Comparison of ENCODE assay signal across 9 cellular contexts in the genomic region with DNA sequence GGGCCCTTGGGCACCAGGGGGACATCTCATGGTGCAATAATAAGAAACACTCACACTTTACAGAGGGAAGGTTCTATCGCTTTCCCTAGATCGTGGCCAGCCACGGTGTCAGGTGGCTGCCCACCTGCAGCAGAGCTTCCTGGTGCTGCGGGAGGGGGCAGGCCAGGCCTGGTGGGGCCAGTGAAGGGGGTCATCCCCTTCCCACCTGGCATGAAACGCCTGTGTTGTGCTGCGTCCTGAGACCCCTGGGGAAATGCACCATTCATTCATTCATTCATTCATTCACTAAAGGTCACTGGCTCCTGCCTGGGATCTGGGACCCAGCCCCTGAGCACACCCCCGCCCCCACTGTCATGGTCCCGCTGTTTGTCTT. TPM values are rescaled to one million over a fixed set of nuclear protein-coding genes. Genes with fewer than 3 reads are reported as not detected.
DNase-seq lines count a peak whose midpoint lies in the region; ATAC-seq and TF ChIP-seq lines count a peak whose summit lies in the region.
"Had no signal": no experiment of that assay in that cellular context is flagged by ENCODE, and none has a peak within 500 bp of the region (broad histone marks: within the 10 kb centered on the region; RNA-seq: fewer than 3 reads in every experiment).

No MANE protein-coding gene starts in this region.

- H3K4me2 ChIP-seq in GM23338 = peak overlapping the region; percentile 93

- ATAC-seq in GM23338 (no peak), GM18907 (IDR thresholded peaks at IDR 0.05; ENCODE audit: unreplicated experiment) (no peak), HG03460 (IDR thresholded peaks at IDR 0.05; ENCODE audit: unreplicated experiment) (no peak)

- 0 out of 2 replicates have a peak, but pooled peaks cover 11% of the 10 kb centered on the region for H3F3A ChIP-seq in GM23338 (replicated peaks; ENCODE audit: low read depth)

- H3K4me1 Mint-ChIP-seq in GM23338 = peaks cover 27% of the 10 kb centered on the region
- H3K4me1 Mint-ChIP-seq in activated CD4-positive, alpha-beta memory T cell treated with anti-CD3 and anti-CD28 coated beads, Interleukin-2, amount 10 ng/mL, durations not matched to agents 7 days and 5 days = peaks cover 12% of the 10 kb centered on the region
- H3K4me1 Mint-ChIP-seq in glutamatergic neuron (ENCODE audit: low read depth, unreplicated experiment) = peaks cover 4% of the 10 kb centered on the region

- no peaks in the 10 kb centered on the region for H3K9me3 ChIP-seq in skeletal muscle tissue (ENCODE audit: control insufficient read depth in 3 of 3, low read length in 3 of 3)
- H3K9me3 ChIP-seq: neutrophil had no signal

- H3K27me3 ChIP-seq in GM23338 (ENCODE audit: insufficient read depth) = peaks cover 8% of the 10 kb centered on the region
- H3K27me3 ChIP-seq in skeletal muscle tissue (ENCODE audit: control insufficient read depth in 3 of 3, insufficient read depth in 3 of 3, low read length in 3 of 3) = peaks cover 0 to 7% (median 0%) of the 10 kb centered on the region in 3 donors

- peaks cover 22% of the 10 kb centered on the region for H3K27me3 Mint-ChIP-seq in GM23338 (ENCODE audit: insufficient read depth, low read depth, poor library complexity)
- peaks cover 4% of the 10 kb centered on the region for H3K27me3 Mint-ChIP-seq in activated CD4-positive, alpha-beta memory T cell treated with anti-CD3 and anti-CD28 coated beads, Interleukin-2, amount 10 ng/mL, durations not matched to agents 7 days and 5 days
- H3K27me3 Mint-ChIP-seq in glutamatergic neuron (ENCODE audit: unreplicated experiment) = peaks cover 8% of the 10 kb centered on the region

- peak overlapping the region; percentile 81 for H3K4me3 Mint-ChIP-seq in GM23338
- H3K4me3 Mint-ChIP-seq in activated CD4-positive, alpha-beta memory T cell treated with anti-CD3 and anti-CD28 coated beads, Interleukin-2, amount 10 ng/mL, durations not matched to agents 7 days and 5 days = peak overlapping the region; percentile 32
- peak overlapping the region; percentile 1 for H3K4me3 Mint-ChIP-seq in glutamatergic neuron (ENCODE audit: unreplicated experiment)

- H3K9me2 ChIP-seq in GM23338 (ENCODE audit: insufficient read depth) = no peaks in the 10 kb centered on the region

- H3K4me3 ChIP-seq in GM23338 = peak overlapping the region; percentile 74
- peak overlapping the region; percentile 40 to 60 (median 57) for H3K4me3 ChIP-seq in skeletal muscle tissue (ENCODE audit: low read length in 3 of 3)

- no peaks in the 10 kb centered on the region for H4K20me1 ChIP-seq in GM23338 (replicated peaks; ENCODE audit: insufficient read depth)

- no peaks in the 10 kb centered on the region for H3K36me3 Mint-ChIP-seq in GM23338 (ENCODE audit: low read depth)
- no peaks in the 10 kb centered on the region for H3K36me3 Mint-ChIP-seq in activated CD4-positive, alpha-beta memory T cell treated with anti-CD3 and anti-CD28 coated beads, Interleukin-2, amount 10 ng/mL, durations not matched to agents 7 days and 5 days (ENCODE audit: low read depth)
- no peaks in the 10 kb centered on the region for H3K36me3 Mint-ChIP-seq in glutamatergic neuron (ENCODE audit: unreplicated experiment)

- no peak for TF ChIP-seq CTCF in GM23338 (conservative IDR thresholded peaks at IDR 0.05; ENCODE audit: low read depth in 2 of 2)
- TF ChIP-seq CTCF in glutamatergic neuron (IDR thresholded peaks at IDR 0.05; ENCODE audit: partially characterized antibody, unreplicated experiment) = no peak

- peak overlapping the region; percentile 38 to 51 (median 45) for H3K9ac ChIP-seq in skeletal muscle tissue (ENCODE audit: low read depth in 1 of 3, low read length in 3 of 3)

- peak overlapping the region; percentile 97 for H2AFZ ChIP-seq in GM23338

- no peak overlapping the region for H3K27ac Mint-ChIP-seq in GM23338
- H3K27ac Mint-ChIP-seq in activated CD4-positive, alpha-beta memory T cell treated with anti-CD3 and anti-CD28 coated beads, Interleukin-2, amount 10 ng/mL, durations not matched to agents 7 days and 5 days = no peak overlapping the region
- H3K27ac Mint-ChIP-seq in glutamatergic neuron (ENCODE audit: unreplicated experiment) = no peak overlapping the region

- H3K27ac ChIP-seq in GM23338 (ENCODE audit: low read depth) (no peak overlapping the region), skeletal muscle tissue (ENCODE audit: low read depth, low read length) (no peak overlapping the region)
- H3K27ac ChIP-seq: neutrophil had no signal

- no peaks in the 10 kb centered on the region for H3K36me3 ChIP-seq in GM23338 (ENCODE audit: insufficient read depth)
- H3K36me3 ChIP-seq in skeletal muscle tissue (ENCODE audit: control insufficient read depth in 3 of 3, insufficient read depth in 3 of 3, low read length in 3 of 3) = no peaks in the 10 kb centered on the region
- H3K36me3 ChIP-seq: neutrophil had no signal

- H3K79me2 ChIP-seq in GM23338 (replicated peaks; ENCODE audit: insufficient read depth) = no peaks in the 10 kb centered on the region

- DNase-seq in GM23338 (ENCODE audit: low spot score) = no peak
- DNase-seq in activated CD4-positive, alpha-beta memory T cell treated with anti-CD3 and anti-CD28 coated beads, Interleukin-2, amount 10 ng/mL, durations not matched to agents 7 days and 5 days = no peak
- DNase-seq in glutamatergic neuron = no peak
- DNase-seq in medulla oblongata (ENCODE audit: extremely low spot score) = no peak
- DNase-seq in NCI-H1417 treated with DMSO at 0.1 percent for 48 hours (lab: John Stamatoyannopoulos, UW) = no peak

- no peaks in the 10 kb centered on the region for H3K9me3 Mint-ChIP-seq in GM23338
- no peaks in the 10 kb centered on the region for H3K9me3 Mint-ChIP-seq in activated CD4-positive, alpha-beta memory T cell treated with anti-CD3 and anti-CD28 coated beads, Interleukin-2, amount 10 ng/mL, durations not matched to agents 7 days and 5 days
- H3K9me3 Mint-ChIP-seq in glutamatergic neuron (ENCODE audit: unreplicated experiment) = peaks cover 9% of the 10 kb centered on the region

- POLR2A ChIA-PET in activated CD4-positive, alpha-beta memory T cell treated with anti-CD3 and anti-CD28 coated beads, Interleukin-2, amount 10 ng/mL, durations not matched to agents 7 days and 5 days (lab: Charles Lee) = no interaction called here

- H3K4me1 ChIP-seq in GM23338 (ENCODE audit: insufficient read depth) (peaks cover 21% of the 10 kb centered on the region), skeletal muscle tissue (ENCODE audit: control insufficient read depth in 3 of 3, insufficient read depth in 3 of 3, low read length in 3 of 3) (peaks cover 18 to 34% (median 34%) of the 10 kb centered on the region in 3 donors)

- CTCF ChIA-PET in activated CD4-positive, alpha-beta memory T cell treated with anti-CD3 and anti-CD28 coated beads, Interleukin-2, amount 10 ng/mL, durations not matched to agents 7 days and 5 days (lab: Charles Lee) = no interaction called here

TF ChIP-seq in GM23338, 12 proteins besides CTCF, POLR2A, EP300 and RAD21:
- TF ChIP-seq, protein P1, sequence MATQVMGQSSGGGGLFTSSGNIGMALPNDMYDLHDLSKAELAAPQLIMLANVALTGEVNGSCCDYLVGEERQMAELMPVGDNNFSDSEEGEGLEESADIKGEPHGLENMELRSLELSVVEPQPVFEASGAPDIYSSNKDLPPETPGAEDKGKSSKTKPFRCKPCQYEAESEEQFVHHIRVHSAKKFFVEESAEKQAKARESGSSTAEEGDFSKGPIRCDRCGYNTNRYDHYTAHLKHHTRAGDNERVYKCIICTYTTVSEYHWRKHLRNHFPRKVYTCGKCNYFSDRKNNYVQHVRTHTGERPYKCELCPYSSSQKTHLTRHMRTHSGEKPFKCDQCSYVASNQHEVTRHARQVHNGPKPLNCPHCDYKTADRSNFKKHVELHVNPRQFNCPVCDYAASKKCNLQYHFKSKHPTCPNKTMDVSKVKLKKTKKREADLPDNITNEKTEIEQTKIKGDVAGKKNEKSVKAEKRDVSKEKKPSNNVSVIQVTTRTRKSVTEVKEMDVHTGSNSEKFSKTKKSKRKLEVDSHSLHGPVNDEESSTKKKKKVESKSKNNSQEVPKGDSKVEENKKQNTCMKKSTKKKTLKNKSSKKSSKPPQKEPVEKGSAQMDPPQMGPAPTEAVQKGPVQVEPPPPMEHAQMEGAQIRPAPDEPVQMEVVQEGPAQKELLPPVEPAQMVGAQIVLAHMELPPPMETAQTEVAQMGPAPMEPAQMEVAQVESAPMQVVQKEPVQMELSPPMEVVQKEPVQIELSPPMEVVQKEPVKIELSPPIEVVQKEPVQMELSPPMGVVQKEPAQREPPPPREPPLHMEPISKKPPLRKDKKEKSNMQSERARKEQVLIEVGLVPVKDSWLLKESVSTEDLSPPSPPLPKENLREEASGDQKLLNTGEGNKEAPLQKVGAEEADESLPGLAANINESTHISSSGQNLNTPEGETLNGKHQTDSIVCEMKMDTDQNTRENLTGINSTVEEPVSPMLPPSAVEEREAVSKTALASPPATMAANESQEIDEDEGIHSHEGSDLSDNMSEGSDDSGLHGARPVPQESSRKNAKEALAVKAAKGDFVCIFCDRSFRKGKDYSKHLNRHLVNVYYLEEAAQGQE (IDR thresholded peaks at IDR 0.05; ENCODE audit: unreplicated experiment) = no peak
- TF ChIP-seq JUNB (IDR thresholded peaks at IDR 0.05; ENCODE audit: unreplicated experiment) = no peak
- TF ChIP-seq STAT1 (IDR thresholded peaks at IDR 0.05; ENCODE audit: unreplicated experiment) = no peak

RNA-seq across cellular contexts. Expression of a gene that starts 0.4 kb away (rescaled TPM):
- total RNA-seq in GM23338 (2014; rRNA removed; shearing (Covaris generic)) = 16.2 and 16.7 TPM in 2 replicates
- polyA plus RNA-seq in GM23338 (2016; fragmentation: Nextera tagmentation; extraction: Ambion mirVana) = 12.7 and 13.8 TPM in 2 replicates
- under 1 TPM; 0.20 to 0.33 TPM for total RNA-seq in activated CD4-positive, alpha-beta memory T cell treated with anti-CD3 and anti-CD28 coated beads, Interleukin-2, amount 10 ng/mL, durations not matched to agents 7 days and 5 days
- total RNA-seq in glutamatergic neuron (ENCODE audit: unreplicated experiment) (not detected), skeletal muscle tissue (7.8 TPM)

RNA-seq across cellular contexts. Expression of a gene that starts 33.3 kb away (rescaled TPM):
- 2.5 and 3.1 TPM in 2 replicates for total RNA-seq in GM23338 (2014; rRNA removed; shearing (Covaris generic))
- polyA plus RNA-seq in GM23338 (2016; fragmentation: Nextera tagmentation; extraction: Ambion mirVana) = 0.92 TPM in 2 replicates
- total RNA-seq in activated CD4-positive, alpha-beta memory T cell treated with anti-CD3 and anti-CD28 coated beads, Interleukin-2, amount 10 ng/mL, durations not matched to agents 7 days and 5 days = not detected
- total RNA-seq in glutamatergic neuron (ENCODE audit: unreplicated experiment) (0.37 TPM), skeletal muscle tissue (not detected)

Comparison
In these comparisons a context has a peak if more than half of its experiments do, and no peak if none do; other contexts are left out.
1. H3K4me3 Mint-ChIP-seq: peak in every context shown above with its lines; median percentile 81 in GM23338; 32 in activated CD4-positive, alpha-beta memory T cell treated with anti-CD3 and anti-CD28 coated beads, Interleukin-2, amount 10 ng/mL, durations not matched to agents 7 days and 5 days; 1 in glutamatergic neuron.